In genomic region chr17:27496501-27496943, GRCh38 we compare ENCODE assay signal across 1 cellular context.
TF ChIP-seq lines count a peak whose summit lies in the region.

No MANE protein-coding gene starts in this region.

TF ChIP-seq in GM12891, 5 proteins besides CTCF, POLR2A, EP300 and RAD21:
- no peak for TF ChIP-seq TAF1 (IDR thresholded peaks at IDR 0.05; ENCODE audit: low read depth, low read length)
- TF ChIP-seq POLR2AphosphoS5 (IDR thresholded peaks at IDR 0.05; ENCODE audit: low read depth, low read length): no peak
- 0 out of 2 replicates have a peak, but pooled peaks have one; percentile 50 for TF ChIP-seq POU2F2 (IDR thresholded peaks at IDR 0.05; ENCODE audit: low read depth, low read length)
